In genomic region chr10:73956476-73957338, GRCh38 we compare ENCODE assay signal across 8 cellular contexts. TPM values are rescaled to one million over a fixed set of nuclear protein-coding genes. Genes with fewer than 3 reads are reported as not detected.
DNase-seq lines count a peak whose midpoint lies in the region; ATAC-seq lines count a peak whose summit lies in the region.

No MANE protein-coding gene starts in this region.

- intact Hi-C loops in naive thymus-derived CD4-positive, alpha-beta T cell (cut with micrococcal nuclease): loop anchor here (1.0 to 10.0 kb wide), 12 partner anchors 18 to 128 kb away; partner anchors contain the start of genes PLAU (in 1 of the 2) and VCL (in 1 of the 2)

- no peaks in the 10 kb centered on the region for H3K9me3 ChIP-seq in effector memory CD4-positive, alpha-beta T cell (ENCODE audit: control insufficient read depth, low read length)
- no peaks in the 10 kb centered on the region for H3K9me3 ChIP-seq in naive thymus-derived CD4-positive, alpha-beta T cell (ENCODE audit: control insufficient read depth in 2 of 3, low read length in 3 of 3)

- H3K4me1 Mint-ChIP-seq in naive thymus-derived CD4-positive, alpha-beta T cell: peaks cover 26 to 57% (median 52%) of the 10 kb centered on the region in 7 donors

- no peaks in the 10 kb centered on the region for H3K9me3 Mint-ChIP-seq in naive thymus-derived CD4-positive, alpha-beta T cell

- peak overlapping the region; percentile 58 to 94 (median 87) for H3K27ac Mint-ChIP-seq in naive thymus-derived CD4-positive, alpha-beta T cell

- DNase-seq in stimulated activated CD4-positive, alpha-beta T cell treated with anti-CD3 and anti-CD28 coated beads, Interleukin-15, amount 100 ng/mL, for 24 hours: peak; percentile 38
- no peak for DNase-seq in stimulated activated CD4-positive, alpha-beta T cell treated with anti-CD3 and anti-CD28 coated beads, Interleukin-4, amount 100 ng/mL, for 1 hour
- DNase-seq in SKM-1 treated with dmso at 0.1 percent for 144 hours (lab: John Stamatoyannopoulos, UW; ENCODE audit: unreplicated experiment): peak; percentile 97
- peak; percentile 8 to 11 (median 9) for DNase-seq in effector memory CD4-positive, alpha-beta T cell
- DNase-seq in naive thymus-derived CD4-positive, alpha-beta T cell: peak in 8 of 9 donors; percentile 34 to 61 (median 46)
- no peak for DNase-seq in cerebellar nuclear complex (lab: John Stamatoyannopoulos, UW)

- H3K27me3 ChIP-seq in effector memory CD4-positive, alpha-beta T cell (replicated peaks; ENCODE audit: control insufficient read depth, insufficient read depth, low read length, poor library complexity, severe bottlenecking): no peaks in the 10 kb centered on the region
- H3K27me3 ChIP-seq in naive thymus-derived CD4-positive, alpha-beta T cell (ENCODE audit: control insufficient read depth in 2 of 2, insufficient read depth in 2 of 2, low read length in 2 of 2): no peaks in the 10 kb centered on the region

- H3K4me3 ChIP-seq in effector memory CD4-positive, alpha-beta T cell (ENCODE audit: insufficient read depth, low read depth, low read length, poor library complexity, severe bottlenecking): peak overlapping the region; percentile 16
- peak overlapping the region; percentile 28 for H3K4me3 ChIP-seq in naive thymus-derived CD4-positive, alpha-beta T cell (ENCODE audit: low read length)

- CTCF ChIA-PET in naive thymus-derived CD4-positive, alpha-beta T cell (lab: Charles Lee): interaction anchor here (0.6 to 3.4 kb wide), 12 partner anchors 9 to 102 kb away, joined by 3 to 24 read pairs (median 3); no protein-coding TSS in a partner anchor

- H3K36me3 ChIP-seq in effector memory CD4-positive, alpha-beta T cell (ENCODE audit: control insufficient read depth, insufficient read depth, low read length): no peaks in the 10 kb centered on the region
- no peaks in the 10 kb centered on the region for H3K36me3 ChIP-seq in naive thymus-derived CD4-positive, alpha-beta T cell (ENCODE audit: control insufficient read depth in 2 of 3, insufficient read depth in 3 of 3, low read length in 3 of 3)

- POLR2A ChIA-PET in naive thymus-derived CD4-positive, alpha-beta T cell (lab: Charles Lee): interaction anchor here (1.0 to 1.9 kb wide), 7 partner anchors 10 to 42 kb away, joined by 3 to 8 read pairs (median 5); no protein-coding TSS in a partner anchor

- H3K4me3 Mint-ChIP-seq in naive thymus-derived CD4-positive, alpha-beta T cell: peak overlapping the region; percentile 63 to 86 (median 76)

- peaks cover 46% of the 10 kb centered on the region for H3K4me1 ChIP-seq in effector memory CD4-positive, alpha-beta T cell (ENCODE audit: control insufficient read depth, insufficient read depth, low read length, poor library complexity, severe bottlenecking)
- peaks cover 31 to 41% of the 10 kb centered on the region in 2 donors for H3K4me1 ChIP-seq in naive thymus-derived CD4-positive, alpha-beta T cell (ENCODE audit: control insufficient read depth in 2 of 2, insufficient read depth in 2 of 2, low read length in 2 of 2)

- peak overlapping the region; percentile 63 for H3K27ac ChIP-seq in effector memory CD4-positive, alpha-beta T cell (ENCODE audit: insufficient read depth, low read length, poor library complexity, severe bottlenecking)
- H3K27ac ChIP-seq in naive thymus-derived CD4-positive, alpha-beta T cell (ENCODE audit: low read depth, low read length): peak overlapping the region; percentile 56

- no peaks in the 10 kb centered on the region for H3K36me3 Mint-ChIP-seq in naive thymus-derived CD4-positive, alpha-beta T cell

- peak; percentile 74 for ATAC-seq in HG03175 (IDR thresholded peaks at IDR 0.05; ENCODE audit: unreplicated experiment)
- peak; percentile 81 for ATAC-seq in naive thymus-derived CD4-positive, alpha-beta T cell
- ATAC-seq in HG02763 (IDR thresholded peaks at IDR 0.05; ENCODE audit: unreplicated experiment): no peak

- H3K27me3 Mint-ChIP-seq in naive thymus-derived CD4-positive, alpha-beta T cell: peaks cover 0 to 4% (median 0%) of the 10 kb centered on the region in 5 donors

RNA-seq across cellular contexts. Expression of gene VCL, which starts 41.2 kb away (rescaled TPM):
- 10 to 100 TPM in 4 of 5 experiments, 1 to 10 TPM in 1; 9.0 to 67.7 (median 21.6) TPM for total RNA-seq in naive thymus-derived CD4-positive, alpha-beta T cell
- 10 to 100 TPM; 12.5 to 16.5 TPM for polyA plus RNA-seq in naive thymus-derived CD4-positive, alpha-beta T cell

RNA-seq across cellular contexts. Expression of gene PLAU, which starts 45.8 kb away (rescaled TPM):
- under 1 TPM; 0.42 to 0.97 (median 0.78) TPM for total RNA-seq in naive thymus-derived CD4-positive, alpha-beta T cell
- polyA plus RNA-seq in naive thymus-derived CD4-positive, alpha-beta T cell: not detected

Comparison
In these comparisons a context has a peak if more than half of its experiments do, and no peak if none do; other contexts are left out.
1. DNase-seq: peak in stimulated activated CD4-positive, alpha-beta T cell treated with anti-CD3 and anti-CD28 coated beads, Interleukin-15, amount 100 ng/mL, for 24 hours (single experiment), SKM-1 treated with dmso at 0.1 percent for 144 hours (single experiment), effector memory CD4-positive, alpha-beta T cell (3 of 3) and naive thymus-derived CD4-positive, alpha-beta T cell (8 of 9); none in stimulated activated CD4-positive, alpha-beta T cell treated with anti-CD3 and anti-CD28 coated beads, Interleukin-4, amount 100 ng/mL, for 1 hour (single experiment) and cerebellar nuclear complex (0 of 2).